ENCODE assay signal across 15 cellular contexts in genomic region chr6:97524846-97525245, GRCh38.
DNase-seq lines count a peak whose midpoint lies in the region; ATAC-seq, FAIRE-seq and TF ChIP-seq lines count a peak whose summit lies in the region.
"Had no signal": no experiment of that assay in that cellular context is flagged by ENCODE, and none has a peak within 500 bp of the region (broad histone marks: within the 10 kb centered on the region; RNA-seq: fewer than 3 reads in every experiment).

No MANE protein-coding gene starts in this region.

- TF ChIP-seq CTCF in WTC11 (IDR thresholded peaks at IDR 0.05) = no peak

- no peak for FAIRE-seq in small intestine (lab: Jason Lieb, UNC)

- no peaks in the 10 kb centered on the region for H3K4me1 ChIP-seq in small intestine (ENCODE audit: control insufficient read depth in 2 of 2, insufficient read depth in 1 of 2, low read depth in 1 of 2, low read length in 1 of 2)
- H3K4me1 ChIP-seq: BLaER1, heart left ventricle had no signal

- no peak overlapping the region for H3K27ac ChIP-seq in small intestine (ENCODE audit: low read depth in 1 of 2, low read length in 1 of 2)
- H3K27ac ChIP-seq: BLaER1, heart left ventricle, HL-60 had no signal

- no peak overlapping the region for H3K4me3 ChIP-seq in small intestine (ENCODE audit: low read depth in 1 of 2, low read length in 2 of 2)
- H3K4me3 ChIP-seq: BLaER1, heart left ventricle had no signal

- H3K9me3 ChIP-seq in small intestine (ENCODE audit: control insufficient read depth, low read depth) = no peaks in the 10 kb centered on the region
- H3K9me3 ChIP-seq: BLaER1 had no signal

- CTCF ChIA-PET in WTC11 (lab: Charles Lee) = interaction anchor here (0.7 to 1.8 kb wide), 6 partner anchors 11 to 1310 kb away, joined by 3 to 8 read pairs (median 4); partner anchors contain the start of gene POU3F2

- 18 to 26% (median 26%) methylated on average over 4 of the region's 4 CpGs for WGBS in small intestine, 3 donors

- POLR2A ChIA-PET in WTC11 (lab: Charles Lee) = interaction anchor here (1.1 kb wide), 1 partner anchor 11 kb away, joined by 5 read pairs; no protein-coding TSS in a partner anchor

- H3K36me3 Mint-ChIP-seq in WTC11 = no peaks in the 10 kb centered on the region
- H3K36me3 Mint-ChIP-seq: activated naive CD8-positive, alpha-beta T cell had no signal

- H3K9me3 Mint-ChIP-seq in WTC11 = peaks cover 10% of the 10 kb centered on the region

- DNase-seq in EL (peak; percentile 3), NCI-H2107 (lab: John Stamatoyannopoulos, UW) (peak; percentile 24), WTC11 (ENCODE audit: low spot score) (peak; percentile 45), lung microvascular endothelial cell (ENCODE audit: low read depth in 2 of 2) (peak; percentile 4 to 48), AML-193 (lab: John Stamatoyannopoulos, UW) (no peak), small intestine (no peak)
- DNase-seq: activated CD8-positive, alpha-beta T cell treated with anti-CD3 and anti-CD28 coated beads for 36 hours; effector CD4-positive, alpha-beta T cell; heart left ventricle; NCI-H1930 had no signal

- H3K4me1 Mint-ChIP-seq in WTC11 = peaks cover 38% of the 10 kb centered on the region

- no peaks in the 10 kb centered on the region for H3K27me3 Mint-ChIP-seq in WTC11 (ENCODE audit: low read depth)
- H3K27me3 Mint-ChIP-seq: activated naive CD8-positive, alpha-beta T cell had no signal

- ATAC-seq in WTC11 (peak; percentile 99), GM21576 (IDR thresholded peaks at IDR 0.05; ENCODE audit: unreplicated experiment) (no peak), GM21717 (IDR thresholded peaks at IDR 0.05; ENCODE audit: unreplicated experiment) (no peak)
- ATAC-seq: activated CD8-positive, alpha-beta T cell treated with anti-CD3 and anti-CD28 coated beads for 36 hours had no signal

- no peaks in the 10 kb centered on the region for H3K36me3 ChIP-seq in small intestine (ENCODE audit: control insufficient read depth in 2 of 2, insufficient read depth in 2 of 2, low read length in 2 of 2)
- H3K36me3 ChIP-seq: BLaER1, heart left ventricle had no signal

- H3K27ac Mint-ChIP-seq in WTC11 = peak overlapping the region; percentile 93; the same call in 1 of the 2 replicates
- H3K27ac Mint-ChIP-seq: activated CD8-positive, alpha-beta T cell treated with anti-CD3 and anti-CD28 coated beads for 36 hours; activated naive CD8-positive, alpha-beta T cell had no signal

- H3K27me3 ChIP-seq in small intestine (ENCODE audit: control insufficient read depth in 2 of 2, insufficient read depth in 2 of 2, low read length in 2 of 2) = no peaks in the 10 kb centered on the region
- H3K27me3 ChIP-seq: BLaER1, heart left ventricle had no signal

- no peak overlapping the region for H3K4me3 Mint-ChIP-seq in WTC11
- H3K4me3 Mint-ChIP-seq: activated CD8-positive, alpha-beta T cell treated with anti-CD3 and anti-CD28 coated beads for 36 hours; activated naive CD8-positive, alpha-beta T cell had no signal

TF ChIP-seq in WTC11, 78 proteins besides CTCF, POLR2A, EP300 and RAD21 (continues in another document):
- TF ChIP-seq ATF1 (CRISPR knock-in tag; IDR thresholded peaks at IDR 0.05) = no peak
- no peak for TF ChIP-seq ARID4B (CRISPR knock-in tag; IDR thresholded peaks at IDR 0.05; ENCODE audit: borderline replicate concordance)
- TF ChIP-seq JUN (CRISPR knock-in tag; IDR thresholded peaks at IDR 0.05) = no peak
- TF ChIP-seq ZBTB21 (CRISPR knock-in tag; IDR thresholded peaks at IDR 0.05; ENCODE audit: borderline replicate concordance) = no peak
- no peak for TF ChIP-seq ATF3 (CRISPR knock-in tag; conservative IDR thresholded peaks at IDR 0.05)
- no peak for TF ChIP-seq ATF6 (CRISPR knock-in tag; IDR thresholded peaks at IDR 0.05)
- TF ChIP-seq TCF7 (CRISPR knock-in tag; IDR thresholded peaks at IDR 0.05; ENCODE audit: low read depth) = no peak
- no peak for TF ChIP-seq TEAD4 (CRISPR knock-in tag; IDR thresholded peaks at IDR 0.05)
- TF ChIP-seq CDX4 (CRISPR knock-in tag; IDR thresholded peaks at IDR 0.05; ENCODE audit: borderline replicate concordance) = no peak
- no peak for TF ChIP-seq AR (CRISPR knock-in tag; IDR thresholded peaks at IDR 0.05)
- TF ChIP-seq GABPB1 (CRISPR knock-in tag; IDR thresholded peaks at IDR 0.05) = no peak
- no peak for TF ChIP-seq KAT7 (CRISPR knock-in tag; IDR thresholded peaks at IDR 0.05; ENCODE audit: borderline replicate concordance)

Comparison
In these comparisons a context has a peak if more than half of its experiments do, and no peak if none do; other contexts are left out.
1. DNase-seq: peak in EL (single experiment), NCI-H2107 (single experiment), WTC11 (single experiment) and lung microvascular endothelial cell (2 of 2); none in AML-193 (0 of 2) and small intestine (single experiment).